16 cellular contexts compared by ENCODE assay signal in the genomic region with DNA sequence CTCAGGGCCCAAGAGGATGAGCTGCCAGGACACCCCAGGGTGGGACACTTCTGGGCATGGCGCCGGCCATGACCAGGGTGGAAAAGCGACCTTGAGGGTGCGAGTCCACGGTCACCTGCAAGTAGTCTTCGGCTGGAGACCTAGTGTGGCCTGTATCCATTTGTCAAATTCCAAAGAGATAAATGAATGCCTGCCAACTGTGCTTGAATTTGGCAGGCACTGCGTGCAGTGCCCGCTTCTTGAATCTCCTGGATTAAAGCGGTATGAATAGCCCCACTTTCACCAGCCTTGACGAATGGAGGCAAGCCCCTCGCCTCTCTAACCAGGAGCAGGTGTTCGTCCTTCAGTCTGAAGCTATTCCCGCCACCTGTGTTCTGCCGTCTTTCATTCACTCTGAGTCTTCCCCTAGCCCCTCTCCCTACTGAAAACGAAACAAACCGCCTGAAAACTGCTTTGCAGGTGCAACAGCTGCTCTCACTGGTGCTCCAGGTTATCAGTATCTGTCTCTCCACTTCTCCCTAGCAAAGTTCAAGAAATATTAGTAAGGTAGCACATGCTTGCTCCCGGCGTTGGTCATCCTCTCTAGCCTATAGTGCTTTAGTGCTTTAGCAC.
DNase-seq lines count a peak whose midpoint lies in the region; ATAC-seq and TF ChIP-seq lines count a peak whose summit lies in the region.
"Had no signal": no experiment of that assay in that cellular context is flagged by ENCODE, and none has a peak within 500 bp of the region (broad histone marks: within the 10 kb centered on the region; RNA-seq: fewer than 3 reads in every experiment).

No MANE protein-coding gene starts in this region.

- peak overlapping the region; percentile 43 to 81 (median 65) for H3K27ac Mint-ChIP-seq in nephron
- H3K27ac Mint-ChIP-seq: CD4-positive, alpha-beta memory T cell had no signal

- peaks cover 13% of the 10 kb centered on the region for H3K4me1 Mint-ChIP-seq in nephron
- H3K4me1 Mint-ChIP-seq: CD4-positive, alpha-beta memory T cell had no signal

- DNase-seq in NCI-H1105 (lab: John Stamatoyannopoulos, UW), result peak; percentile 30
- no peak for DNase-seq in DMS153 treated with DMSO at 0.1 percent for 48 hours (lab: John Stamatoyannopoulos, UW; ENCODE audit: unreplicated experiment)
- no peak for DNase-seq in NCI-H128 (lab: John Stamatoyannopoulos, UW; ENCODE audit: unreplicated experiment)
- no peak for DNase-seq in amniotic stem cell (lab: John Stamatoyannopoulos, UW)
- DNase-seq: BE2C; CD4-positive, alpha-beta memory T cell; Karpas-422; NCI-H1436 treated with DMSO at 0.1 percent for 48 hours; NCI-H2171; NK-92 treated with Interleukin-12 subunit alpha and Interleukin-12 subunit beta, amount 100 ng/mL, for 24 hours; PC-9; T-helper 9 cell had no signal

- TF ChIP-seq CTCF in VCaP (conservative IDR thresholded peaks at IDR 0.05) (no peak), nephron (IDR thresholded peaks at IDR 0.05; ENCODE audit: unreplicated experiment in 3 of 3) (no peak)

- H3K27me3 Mint-ChIP-seq in nephron (ENCODE audit: low read depth), result peaks cover 4% of the 10 kb centered on the region

- peak; percentile 50 for ATAC-seq in GM19324 (IDR thresholded peaks at IDR 0.05; ENCODE audit: low FRiP score, unreplicated experiment)
- ATAC-seq: HCT116 had no signal

- no peak overlapping the region for H3K4me3 Mint-ChIP-seq in nephron
- H3K4me3 Mint-ChIP-seq: CD4-positive, alpha-beta memory T cell had no signal

- no peaks in the 10 kb centered on the region for H3K36me3 Mint-ChIP-seq in nephron (ENCODE audit: low read depth)
- H3K36me3 Mint-ChIP-seq: CD4-positive, alpha-beta memory T cell had no signal

- no peaks in the 10 kb centered on the region for H3K9me3 Mint-ChIP-seq in nephron
- H3K9me3 Mint-ChIP-seq: CD4-positive, alpha-beta memory T cell had no signal

- H3K27ac ChIP-seq in VCaP, result peak overlapping the region; percentile 40; the same call in 1 of the 2 replicates
- H3K27ac ChIP-seq: PC-9 had no signal
